Comparison of ENCODE assay signal across 8 cellular contexts in the genomic region with DNA sequence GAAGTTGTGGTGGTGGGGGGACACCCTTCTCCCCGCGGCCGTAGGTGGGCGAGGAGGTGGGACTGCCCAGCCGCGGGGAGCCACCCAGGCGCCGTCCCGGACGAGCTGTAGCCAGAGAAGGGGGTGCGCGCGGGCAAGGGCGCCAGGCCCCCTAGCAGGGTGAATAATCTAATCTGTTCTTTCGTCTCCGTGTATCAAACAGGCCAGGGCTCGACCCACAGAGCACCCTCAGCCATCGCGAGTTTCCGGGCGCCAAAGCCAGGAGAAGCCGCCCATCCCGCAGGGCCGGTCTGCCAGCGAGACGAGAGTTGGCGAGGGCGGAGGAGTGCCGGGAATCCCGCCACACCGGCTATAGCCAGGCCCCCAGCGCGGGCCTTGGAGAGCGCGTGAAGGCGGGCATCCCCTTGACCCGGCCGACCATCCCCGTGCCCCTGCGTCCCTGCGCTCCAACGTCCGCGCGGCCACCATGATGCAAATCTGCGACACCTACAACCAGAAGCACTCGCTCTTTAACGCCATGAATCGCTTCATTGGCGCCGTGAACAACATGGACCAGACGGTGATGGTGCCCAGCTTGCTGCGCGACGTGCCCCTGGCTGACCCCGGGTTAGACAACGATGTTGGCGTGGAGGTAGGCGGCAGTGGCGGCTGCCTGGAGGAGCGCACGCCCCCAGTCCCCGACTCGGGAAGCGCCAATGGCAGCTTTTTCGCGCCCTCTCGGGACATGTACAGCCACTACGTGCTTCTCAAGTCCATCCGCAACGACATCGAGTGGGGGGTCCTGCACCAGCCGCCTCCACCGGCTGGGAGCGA. TPM values are rescaled to one million over a fixed set of nuclear protein-coding genes. Genes with fewer than 3 reads are reported as not detected.
DNase-seq lines count a peak whose midpoint lies in the region; ATAC-seq and TF ChIP-seq lines count a peak whose summit lies in the region.

No MANE protein-coding gene starts in this region.

- H3K4me2 ChIP-seq in neuronal stem cell (ENCODE audit: insufficient read depth, low read length, poor library complexity, severe bottlenecking) = peak overlapping the region; percentile 69

- H2BK5ac ChIP-seq in neuronal stem cell (ENCODE audit: low read length) = no peak overlapping the region

- H4K8ac ChIP-seq in neuronal stem cell (ENCODE audit: low read depth, low read length) = no peak overlapping the region

- ATAC-seq in activated T-cell treated with anti-CD3 and anti-CD28 coated beads, Interleukin-2, amount 50 U/mL, for 4 hours = peak; percentile 19 to 23

- no CpG with 5 or more reads among the region's 75 CpGs for WGBS in neuronal stem cell (ENCODE audit: extremely low coverage in 2 of 2, insufficient read length in 2 of 2, insufficient replicate concordance in 1 of 2), 2 donors

- no peak overlapping the region for H4K91ac ChIP-seq in neuronal stem cell (ENCODE audit: low read depth, low read length, poor library complexity)

- H3K4me3 ChIP-seq in MG63 = peak overlapping the region; percentile 77
- H3K4me3 ChIP-seq in fibroblast of mammary gland (ENCODE audit: control insufficient read depth, low read depth, low read length) = peak overlapping the region; percentile 69
- peak overlapping the region; percentile 53 to 87 for H3K4me3 ChIP-seq in neuronal stem cell (ENCODE audit: low read length in 2 of 2)

- peaks cover 15% of the 10 kb centered on the region for H3K36me3 ChIP-seq in MG63
- H3K36me3 ChIP-seq in neuronal stem cell (replicated peaks in 1 of 2; ENCODE audit: control insufficient read depth in 2 of 2, insufficient read depth in 2 of 2, low read length in 2 of 2) = peaks cover 0 to 13% of the 10 kb centered on the region in 2 donors

- peak overlapping the region; percentile 82 for H3K14ac ChIP-seq in neuronal stem cell (ENCODE audit: low read length)

- no peak overlapping the region for H2AFZ ChIP-seq in neuronal stem cell (ENCODE audit: low read length)

- peaks cover 8% of the 10 kb centered on the region for H3K79me1 ChIP-seq in neuronal stem cell (ENCODE audit: low read depth, low read length)

- H3K23ac ChIP-seq in neuronal stem cell (ENCODE audit: low read depth, low read length, poor library complexity) = peak overlapping the region; percentile 100

- H3K4me1 Mint-ChIP-seq in activated T-cell treated with anti-CD3 and anti-CD28 coated beads, Interleukin-2, amount 50 U/mL, for 4 hours (ENCODE audit: low read depth) = peaks cover 40% of the 10 kb centered on the region

- H3K18ac ChIP-seq in neuronal stem cell (ENCODE audit: low read length) = peak overlapping the region; percentile 94

- peak overlapping the region; percentile 73 for H2BK12ac ChIP-seq in neuronal stem cell (ENCODE audit: low read length)

- H3K36me3 Mint-ChIP-seq in activated T-cell treated with anti-CD3 and anti-CD28 coated beads, Interleukin-2, amount 50 U/mL, for 4 hours (ENCODE audit: insufficient read depth) = peaks cover 5% of the 10 kb centered on the region

- peak; percentile 19 for DNase-seq in NCI-H345 (lab: John Stamatoyannopoulos, UW)
- DNase-seq in NCI-H345 treated with DMSO at 0.1 percent for 48 hours (lab: John Stamatoyannopoulos, UW; ENCODE audit: unreplicated experiment) = no peak
- peak; percentile 62 for DNase-seq in MG63
- peak; percentile 23 for DNase-seq in activated T-cell treated with anti-CD3 and anti-CD28 coated beads, Interleukin-2, amount 50 U/mL, for 4 hours
- no peak for DNase-seq in fibroblast of mammary gland (ENCODE audit: low read depth)
- DNase-seq in neuronal stem cell (ENCODE audit: low spot score) = peak; percentile 15
- no peak for DNase-seq in kidney glomerular epithelial cell (lab: John Stamatoyannopoulos, UW)
- DNase-seq in RKO (ENCODE audit: low spot score) = no peak

- no peaks in the 10 kb centered on the region for H3K27me3 ChIP-seq in MG63
- H3K27me3 ChIP-seq in neuronal stem cell (ENCODE audit: control insufficient read depth in 3 of 3, insufficient read depth in 3 of 3, low read depth in 1 of 3, low read length in 3 of 3) = no peaks in the 10 kb centered on the region

- peak overlapping the region; percentile 70 for H2AK5ac ChIP-seq in neuronal stem cell (ENCODE audit: low read depth, low read length)

- no peak overlapping the region for H2BK15ac ChIP-seq in neuronal stem cell (ENCODE audit: low read length)

- no peak overlapping the region for H2BK120ac ChIP-seq in neuronal stem cell (ENCODE audit: low read depth, low read length)

- peak overlapping the region; percentile 92 for H3K4me3 Mint-ChIP-seq in activated T-cell treated with anti-CD3 and anti-CD28 coated beads, Interleukin-2, amount 50 U/mL, for 4 hours

- no peaks in the 10 kb centered on the region for H3K9me3 ChIP-seq in MG63
- H3K9me3 ChIP-seq in neuronal stem cell (replicated peaks in 1 of 2; ENCODE audit: control insufficient read depth in 2 of 2, insufficient read depth in 1 of 2, low read depth in 1 of 2, low read length in 2 of 2) = no peaks in the 10 kb centered on the region

- peak overlapping the region; percentile 92 for H3K9ac ChIP-seq in neuronal stem cell (ENCODE audit: low read depth, low read length, poor library complexity)

- no peaks in the 10 kb centered on the region for H3K27me3 Mint-ChIP-seq in activated T-cell treated with anti-CD3 and anti-CD28 coated beads, Interleukin-2, amount 50 U/mL, for 4 hours (ENCODE audit: low read depth)

- no peak for TF ChIP-seq CTCF in fibroblast of mammary gland (conservative IDR thresholded peaks at IDR 0.05; ENCODE audit: control insufficient read depth, insufficient read depth, low read depth, low read length)

- H3K4ac ChIP-seq in neuronal stem cell (ENCODE audit: low read length) = no peak overlapping the region

- H3K27ac ChIP-seq in neuronal stem cell (replicated peaks; ENCODE audit: low read length) = peak overlapping the region; percentile 73

- no peaks in the 10 kb centered on the region for H3K9me3 Mint-ChIP-seq in activated T-cell treated with anti-CD3 and anti-CD28 coated beads, Interleukin-2, amount 50 U/mL, for 4 hours

- peaks cover 2 to 3% of the 10 kb centered on the region in 2 donors for H3K4me1 ChIP-seq in neuronal stem cell (ENCODE audit: control insufficient read depth in 2 of 2, insufficient read depth in 1 of 2, low read depth in 1 of 2, low read length in 2 of 2)

RNA-seq across cellular contexts. Expression of a gene that starts 3.4 kb away (rescaled TPM):
- total RNA-seq in MG63 (2014; rRNA removed; shearing (Covaris generic); ENCODE audit: low replicate concordance) = 46.5 and 50.0 TPM in 2 replicates
- total RNA-seq in activated T-cell treated with anti-CD3 and anti-CD28 coated beads, Interleukin-2, amount 50 U/mL, for 4 hours = 10 to 100 TPM; 57.6 to 72.0 (median 65.1) TPM
- 21.0 TPM for polyA plus RNA-seq in neuronal stem cell (2013, experiment 1 of 2)
- polyA plus RNA-seq in neuronal stem cell (2013, experiment 2 of 2) = 21.1 TPM

Comparison
In these comparisons a context has a peak if more than half of its experiments do, and no peak if none do; other contexts are left out.
1. DNase-seq: peak in NCI-H345 (single experiment), MG63 (single experiment), activated T-cell treated with anti-CD3 and anti-CD28 coated beads, Interleukin-2, amount 50 U/mL, for 4 hours (single experiment) and neuronal stem cell (single experiment); none in NCI-H345 treated with DMSO at 0.1 percent for 48 hours (single experiment), fibroblast of mammary gland (single experiment), kidney glomerular epithelial cell (single experiment) and RKO (single experiment).
2. Peak in every context shown above with its lines, with median percentiles within 50 percentile points of each other: H3K4me3 ChIP-seq.